8 cellular contexts compared by ENCODE assay signal in the genomic region with DNA sequence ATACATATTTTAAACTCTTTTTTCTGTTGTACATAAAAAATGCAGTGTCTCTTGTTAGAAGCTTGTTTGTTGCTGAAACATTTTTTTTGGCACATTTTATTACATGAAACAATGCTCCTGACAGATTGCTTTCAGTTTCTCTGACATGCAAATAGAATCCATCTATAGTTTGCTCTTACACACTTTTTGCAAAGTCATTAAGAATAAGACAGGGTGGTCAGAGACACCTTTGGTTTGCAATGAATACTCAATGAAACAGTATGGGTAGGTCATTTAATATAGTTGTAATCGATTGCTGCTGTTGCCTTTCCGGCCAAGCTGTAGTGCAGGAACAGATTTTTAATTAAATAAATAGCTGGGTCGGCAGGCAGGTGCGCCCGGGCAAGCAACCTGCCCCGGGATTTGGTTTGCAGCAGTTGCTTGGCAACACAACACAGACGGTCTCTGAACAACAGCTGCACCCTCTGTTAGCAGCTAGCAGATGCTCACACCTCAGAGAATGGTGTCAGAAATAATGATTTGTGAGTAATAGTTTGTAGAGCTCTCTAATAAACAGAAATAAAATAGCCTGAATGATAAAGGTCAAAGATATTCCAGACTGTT.
DNase-seq lines count a peak whose midpoint lies in the region; ATAC-seq and TF ChIP-seq lines count a peak whose summit lies in the region.

No MANE protein-coding gene starts in this region.

- H3K79me2 ChIP-seq in MM.1S (ENCODE audit: low read length): no peaks in the 10 kb centered on the region

- H3K9ac ChIP-seq in MM.1S (ENCODE audit: low read length): peak overlapping the region; percentile 62

- no peaks in the 10 kb centered on the region for H3K27me3 ChIP-seq in MM.1S (replicated peaks; ENCODE audit: insufficient read depth, low read length)

- H3F3A ChIP-seq in MM.1S (ENCODE audit: insufficient read depth, low read length): no peaks in the 10 kb centered on the region

- H3K36me3 ChIP-seq in MM.1S (replicated peaks; ENCODE audit: insufficient read depth, low read length) (no peaks in the 10 kb centered on the region), mucosa of descending colon (ENCODE audit: low read depth) (no peaks in the 10 kb centered on the region)

- H3K4me1 ChIP-seq in MM.1S (ENCODE audit: low read length): 0 out of 2 replicates have a peak, but pooled peaks cover 8% of the 10 kb centered on the region
- H3K4me1 ChIP-seq in mucosa of descending colon (ENCODE audit: low read depth): no peaks in the 10 kb centered on the region

- peak overlapping the region; percentile 59 for H3K4me3 ChIP-seq in MM.1S (ENCODE audit: low read length)
- no peak overlapping the region for H3K4me3 ChIP-seq in mucosa of descending colon

- DNase-seq in MM.1S (peak; percentile 89), SHP77 (lab: John Stamatoyannopoulos, UW) (peak; percentile 96), mucosa of descending colon (peak in 1 of 3 donors; percentile 9), T1000 (lab: John Stamatoyannopoulos, UW) (no peak), SIG-M5 (lab: John Stamatoyannopoulos, UW) (no peak), cerebellar nuclear complex (lab: John Stamatoyannopoulos, UW) (no peak)

- no peaks in the 10 kb centered on the region for H4K20me1 ChIP-seq in MM.1S (ENCODE audit: insufficient read depth, low read length)

- TF ChIP-seq CTCF in MM.1S (IDR thresholded peaks at IDR 0.05; ENCODE audit: low read length): no peak
- TF ChIP-seq CTCF in mucosa of descending colon (IDR thresholded peaks at IDR 0.05): no peak

- ATAC-seq in GM18867 (IDR thresholded peaks at IDR 0.05; ENCODE audit: unreplicated experiment): peak; percentile 98
- ATAC-seq in mucosa of descending colon: peak; percentile 78
- ATAC-seq in GM19455 (IDR thresholded peaks at IDR 0.05; ENCODE audit: unreplicated experiment): no peak

- peak overlapping the region; percentile 77; the same call in 1 of the 2 replicates for H3K27ac ChIP-seq in MM.1S (ENCODE audit: low read length)

- no peaks in the 10 kb centered on the region for H3K9me3 ChIP-seq in MM.1S (replicated peaks; ENCODE audit: insufficient read depth, low read length)
- no peaks in the 10 kb centered on the region for H3K9me3 ChIP-seq in mucosa of descending colon

- H2AFZ ChIP-seq in MM.1S (ENCODE audit: low read length): peak overlapping the region; percentile 63

- H3K4me2 ChIP-seq in MM.1S (ENCODE audit: low read depth, low read length): peak overlapping the region; percentile 47

- intact Hi-C loops in mucosa of descending colon (cut with DNase I, micrococcal nuclease): no loop called here

- H3K9me2 ChIP-seq in MM.1S (replicated peaks; ENCODE audit: insufficient read depth, low read length): no peaks in the 10 kb centered on the region

Comparison
In these comparisons a context has a peak if more than half of its experiments do, and no peak if none do; other contexts are left out.
1. DNase-seq: peak in MM.1S (single experiment) and SHP77 (2 of 2); none in T1000 (single experiment), SIG-M5 (single experiment) and cerebellar nuclear complex (0 of 2).